Comparison of ENCODE assay signal across 8 cellular contexts in the genomic region with DNA sequence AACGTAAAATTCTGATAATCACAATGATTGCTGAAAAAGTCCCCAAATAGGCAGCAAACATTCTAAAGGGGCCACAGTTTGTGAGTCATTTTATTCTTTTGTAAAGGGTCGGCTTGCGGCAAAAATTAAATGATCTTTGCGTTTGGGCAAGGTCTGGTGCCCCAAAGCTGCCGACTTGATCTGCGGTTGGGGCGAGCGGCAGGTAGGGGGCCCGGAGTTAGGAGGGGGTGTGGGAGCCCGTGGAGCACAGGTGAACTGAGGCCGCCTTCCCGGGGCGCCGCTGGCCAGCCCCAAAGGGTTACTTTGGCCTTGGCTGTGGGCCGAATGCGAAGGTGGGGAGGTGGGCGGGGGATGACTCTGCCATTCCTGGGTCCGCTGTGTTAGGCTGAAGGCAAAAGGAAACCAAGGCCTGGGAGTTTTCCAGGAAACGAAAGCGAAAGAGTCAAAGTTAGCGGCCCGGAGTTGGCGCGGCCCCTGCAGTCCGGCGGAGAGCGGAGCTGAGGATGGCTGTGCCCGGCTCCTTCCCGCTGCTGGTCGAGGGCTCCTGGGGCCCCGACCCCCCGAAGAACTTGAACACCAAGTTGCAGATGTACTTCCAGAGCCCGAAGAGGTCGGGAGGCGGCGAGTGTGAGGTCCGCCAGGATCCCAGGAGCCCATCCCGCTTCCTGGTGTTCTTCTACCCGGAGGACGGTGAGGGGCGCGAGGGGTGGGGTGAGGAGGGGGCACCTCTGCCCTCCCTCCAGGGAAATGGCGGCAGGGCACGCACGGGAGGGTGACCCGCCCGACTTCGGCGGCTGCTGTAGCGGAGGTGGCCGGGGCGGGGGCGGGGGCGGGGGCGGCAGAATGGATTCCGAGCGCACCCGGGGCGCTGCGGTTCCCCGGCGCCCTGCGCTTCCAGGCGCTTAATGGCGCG. TPM values are rescaled to one million over a fixed set of nuclear protein-coding genes. Genes with fewer than 3 reads are reported as not detected.
A peak's percentile ranks its signal among the peaks of the same experiment; 100 is the strongest.
DNase-seq lines count a peak whose midpoint lies in the region; ATAC-seq and TF ChIP-seq lines count a peak whose summit lies in the region.

A gene with protein sequence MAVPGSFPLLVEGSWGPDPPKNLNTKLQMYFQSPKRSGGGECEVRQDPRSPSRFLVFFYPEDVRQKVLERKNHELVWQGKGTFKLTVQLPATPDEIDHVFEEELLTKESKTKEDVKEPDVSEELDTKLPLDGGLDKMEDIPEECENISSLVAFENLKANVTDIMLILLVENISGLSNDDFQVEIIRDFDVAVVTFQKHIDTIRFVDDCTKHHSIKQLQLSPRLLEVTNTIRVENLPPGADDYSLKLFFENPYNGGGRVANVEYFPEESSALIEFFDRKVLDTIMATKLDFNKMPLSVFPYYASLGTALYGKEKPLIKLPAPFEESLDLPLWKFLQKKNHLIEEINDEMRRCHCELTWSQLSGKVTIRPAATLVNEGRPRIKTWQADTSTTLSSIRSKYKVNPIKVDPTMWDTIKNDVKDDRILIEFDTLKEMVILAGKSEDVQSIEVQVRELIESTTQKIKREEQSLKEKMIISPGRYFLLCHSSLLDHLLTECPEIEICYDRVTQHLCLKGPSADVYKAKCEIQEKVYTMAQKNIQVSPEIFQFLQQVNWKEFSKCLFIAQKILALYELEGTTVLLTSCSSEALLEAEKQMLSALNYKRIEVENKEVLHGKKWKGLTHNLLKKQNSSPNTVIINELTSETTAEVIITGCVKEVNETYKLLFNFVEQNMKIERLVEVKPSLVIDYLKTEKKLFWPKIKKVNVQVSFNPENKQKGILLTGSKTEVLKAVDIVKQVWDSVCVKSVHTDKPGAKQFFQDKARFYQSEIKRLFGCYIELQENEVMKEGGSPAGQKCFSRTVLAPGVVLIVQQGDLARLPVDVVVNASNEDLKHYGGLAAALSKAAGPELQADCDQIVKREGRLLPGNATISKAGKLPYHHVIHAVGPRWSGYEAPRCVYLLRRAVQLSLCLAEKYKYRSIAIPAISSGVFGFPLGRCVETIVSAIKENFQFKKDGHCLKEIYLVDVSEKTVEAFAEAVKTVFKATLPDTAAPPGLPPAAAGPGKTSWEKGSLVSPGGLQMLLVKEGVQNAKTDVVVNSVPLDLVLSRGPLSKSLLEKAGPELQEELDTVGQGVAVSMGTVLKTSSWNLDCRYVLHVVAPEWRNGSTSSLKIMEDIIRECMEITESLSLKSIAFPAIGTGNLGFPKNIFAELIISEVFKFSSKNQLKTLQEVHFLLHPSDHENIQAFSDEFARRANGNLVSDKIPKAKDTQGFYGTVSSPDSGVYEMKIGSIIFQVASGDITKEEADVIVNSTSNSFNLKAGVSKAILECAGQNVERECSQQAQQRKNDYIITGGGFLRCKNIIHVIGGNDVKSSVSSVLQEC (N-terminal part only) (plus strand): TSS at position 459 of the 913 bp plus-strand sequence. CDS start 45 bp downstream, at position 504.

- peaks cover 46% of the 10 kb centered on the region for H3K79me2 ChIP-seq in ACC112 (ENCODE audit: control insufficient read depth, insufficient read depth, low read length, unreplicated experiment)

- peaks cover 46% of the 10 kb centered on the region for H3K4me1 Mint-ChIP-seq in activated naive CD4-positive, alpha-beta T cell treated with anti-CD3 and anti-CD28 coated beads for 36 hours (ENCODE audit: low read depth)

- no peaks in the 10 kb centered on the region for H3K27me3 Mint-ChIP-seq in activated naive CD4-positive, alpha-beta T cell treated with anti-CD3 and anti-CD28 coated beads for 36 hours (ENCODE audit: low read depth)

- H3K27ac ChIP-seq in ACC112 (ENCODE audit: low read depth, low read length) (peak within 1 kb of the TSS; percentile 80), SJSA1 (peak within 1 kb of the TSS; percentile 84), substantia nigra (ENCODE audit: low read depth, low read length, poor library complexity, severe bottlenecking) (peak within 1 kb of the TSS; percentile 76)

- H3K27me3 ChIP-seq in ACC112 (ENCODE audit: insufficient read depth, low read length), result no peaks in the 10 kb centered on the region
- H3K27me3 ChIP-seq in SJSA1 (replicated peaks), result no peaks in the 10 kb centered on the region
- H3K27me3 ChIP-seq in neuron (ENCODE audit: insufficient read depth, low read length), result peaks cover 5% of the 10 kb centered on the region

- H3K36me3 ChIP-seq in ACC112 (ENCODE audit: insufficient read depth, low read length), result peaks cover 12% of the 10 kb centered on the region
- peaks cover 4% of the 10 kb centered on the region for H3K36me3 ChIP-seq in SJSA1
- H3K36me3 ChIP-seq in neuron (ENCODE audit: insufficient read depth, low read length), result no peaks in the 10 kb centered on the region

- H3K36me3 Mint-ChIP-seq in activated naive CD4-positive, alpha-beta T cell treated with anti-CD3 and anti-CD28 coated beads for 36 hours (ENCODE audit: low read depth), result peaks cover 11% of the 10 kb centered on the region

- peak within 1 kb of the TSS; percentile 83 for H3K4me3 Mint-ChIP-seq in activated naive CD4-positive, alpha-beta T cell treated with anti-CD3 and anti-CD28 coated beads for 36 hours

- H3K9me3 Mint-ChIP-seq in activated naive CD4-positive, alpha-beta T cell treated with anti-CD3 and anti-CD28 coated beads for 36 hours, result no peaks in the 10 kb centered on the region

- ATAC-seq in HG03460 (IDR thresholded peaks at IDR 0.05; ENCODE audit: unreplicated experiment), result peak; percentile 41

- CTCF ChIA-PET in activated naive CD4-positive, alpha-beta T cell treated with anti-CD3 and anti-CD28 coated beads for 36 hours (lab: Charles Lee), result interaction anchor here (2.1 to 6.4 kb wide), 6 partner anchors 12 to 264 kb away, joined by 6 to 165 read pairs (median 13); a partner anchor contains a TSS

- DNase-seq in SJSA1 (ENCODE audit: low read depth in 1 of 2, low spot score in 2 of 2) (peak; percentile 67 to 73), foreskin melanocyte (peak; percentile 61), substantia nigra (lab: John Stamatoyannopoulos, UW) (peak in 40 of 49 donors; percentile 9 to 63 (median 34))
- DNase-seq in activated naive CD4-positive, alpha-beta T cell treated with anti-CD3 and anti-CD28 coated beads for 36 hours, result peak; percentile 71

- H3K4me3 ChIP-seq in ACC112 (ENCODE audit: low read depth, low read length) (peak within 1 kb of the TSS; percentile 97), SJSA1 (peak within 1 kb of the TSS; percentile 83), neuron (ENCODE audit: low read length) (peak within 1 kb of the TSS; percentile 49)

- H3K9me3 ChIP-seq in SJSA1 (replicated peaks), result no peaks in the 10 kb centered on the region
- no peaks in the 10 kb centered on the region for H3K9me3 ChIP-seq in neuron (ENCODE audit: low read length)

- intact Hi-C loops in activated naive CD4-positive, alpha-beta T cell treated with anti-CD3 and anti-CD28 coated beads for 36 hours (cut with micrococcal nuclease), result loop anchor here (1.0 to 5.0 kb wide), 4 partner anchors 114 to 347 kb away; a partner anchor contains a TSS

- peak within 1 kb of the TSS; percentile 96 for H3K27ac Mint-ChIP-seq in activated naive CD4-positive, alpha-beta T cell treated with anti-CD3 and anti-CD28 coated beads for 36 hours

- H2AFZ ChIP-seq in ACC112 (ENCODE audit: low read length, unreplicated experiment) (peak within 1 kb of the TSS; percentile 77), neuron (ENCODE audit: low read depth, low read length) (peak within 1 kb of the TSS; percentile 38)

- TF ChIP-seq POLR2A in GM18526 (IDR thresholded peaks at IDR 0.05; ENCODE audit: extremely low read depth, insufficient read length), result peak; percentile 86

- peaks cover 45% of the 10 kb centered on the region for H3K4me1 ChIP-seq in ACC112 (ENCODE audit: control insufficient read depth, insufficient read depth, low read length, unreplicated experiment)
- peaks cover 21% of the 10 kb centered on the region for H3K4me1 ChIP-seq in SJSA1 (replicated peaks)
- peaks cover 4% of the 10 kb centered on the region for H3K4me1 ChIP-seq in neuron (ENCODE audit: insufficient read depth, low read length)

RNA-seq across cellular contexts. Expression of the gene that starts here (rescaled TPM):
- total RNA-seq in SJSA1 (2014; rRNA removed; shearing (Covaris generic)), result 17.6 and 22.5 TPM in 2 replicates
- 10 to 100 TPM; 35.4 to 38.9 TPM for total RNA-seq in activated naive CD4-positive, alpha-beta T cell treated with anti-CD3 and anti-CD28 coated beads for 36 hours

Comparison
In these comparisons a context has a peak if more than half of its experiments do, and no peak if none do; other contexts are left out.
1. Peak in every context shown above with its lines: DNase-seq, ATAC-seq, H3K4me3 ChIP-seq and H3K27ac ChIP-seq.